16 cellular contexts compared by ENCODE assay signal in genomic region chr16:11395008-11395948, GRCh38. TPM values are rescaled to one million over a fixed set of nuclear protein-coding genes. Genes with fewer than 3 reads are reported as not detected.
DNase-seq lines count a peak whose midpoint lies in the region; ATAC-seq and TF ChIP-seq lines count a peak whose summit lies in the region.
"Had no signal": no experiment of that assay in that cellular context is flagged by ENCODE, and none has a peak within 500 bp of the region (broad histone marks: within the 10 kb centered on the region; RNA-seq: fewer than 3 reads in every experiment).

No MANE protein-coding gene starts in this region.

- no peaks in the 10 kb centered on the region for H3K36me3 Mint-ChIP-seq in endodermal cell (ENCODE audit: low read depth)
- H3K36me3 Mint-ChIP-seq: activated naive CD8-positive, alpha-beta T cell; CD8-positive, alpha-beta memory T cell had no signal

- H3K4me1 Mint-ChIP-seq in endodermal cell = no peaks in the 10 kb centered on the region

- 80 to 81% methylated on average over 20 to 22 of the region's 22 CpGs for WGBS in endodermal cell (ENCODE audit: insufficient coverage in 1 of 2, insufficient read length in 1 of 2), 2 experiments
- 70% methylated on average over 21 of the region's 22 CpGs for WGBS in prostate gland

- no peaks in the 10 kb centered on the region for H3K9me3 ChIP-seq in OCI-LY7 (ENCODE audit: low read length)
- no peaks in the 10 kb centered on the region for H3K9me3 ChIP-seq in endodermal cell (ENCODE audit: control insufficient read depth, low read length)
- H3K9me3 ChIP-seq in prostate gland = no peaks in the 10 kb centered on the region
- H3K9me3 ChIP-seq: suprapubic skin had no signal

- ATAC-seq in HG02885 (IDR thresholded peaks at IDR 0.05; ENCODE audit: poor library complexity, unreplicated experiment) = no peak

- H3K9me2 ChIP-seq in OCI-LY7 (ENCODE audit: insufficient read depth, low read length) = no peaks in the 10 kb centered on the region

- POLR2A ChIA-PET in OCI-LY7 (lab: Charles Lee) = interaction anchor here (0.6 kb wide), 1 partner anchor 138 kb away, joined by 4 read pairs; no protein-coding TSS in a partner anchor

- H3K27me3 Mint-ChIP-seq in endodermal cell (ENCODE audit: insufficient read depth) = no peaks in the 10 kb centered on the region
- H3K27me3 Mint-ChIP-seq: activated naive CD8-positive, alpha-beta T cell; CD8-positive, alpha-beta memory T cell had no signal

- no peaks in the 10 kb centered on the region for H3K9me3 Mint-ChIP-seq in endodermal cell
- H3K9me3 Mint-ChIP-seq: CD8-positive, alpha-beta memory T cell; neural crest cell had no signal

- CTCF ChIA-PET in OCI-LY7 (lab: Charles Lee; ENCODE audit: unreplicated experiment) = interaction anchor here (1.1 to 1.7 kb wide), 2 partner anchors 12 kb away, joined by 4 to 9 read pairs; no protein-coding TSS in a partner anchor

- intact Hi-C loops in OCI-LY7 (cut with micrococcal nuclease; ENCODE audit: unreplicated experiment) (loop anchor here (10.0 kb wide), 1 partner anchor 670 kb away; no protein-coding TSS in a partner anchor), prostate gland (cut with DNase I) (loop anchor here (5.0 to 10.0 kb wide), 4 partner anchors 140 to 670 kb away; no protein-coding TSS in a partner anchor)

- H3K4me1 ChIP-seq in OCI-LY7 (ENCODE audit: insufficient read depth, low read length, poor library complexity, severe bottlenecking) (no peaks in the 10 kb centered on the region), endodermal cell (ENCODE audit: control insufficient read depth, insufficient read depth, low read length) (no peaks in the 10 kb centered on the region), prostate gland (replicated peaks) (no peaks in the 10 kb centered on the region)

- no peaks in the 10 kb centered on the region for H4K20me1 ChIP-seq in OCI-LY7 (ENCODE audit: insufficient read depth, low read length)

- TF ChIP-seq POLR2A in prostate gland (IDR thresholded peaks at IDR 0.05) = no peak

- no peaks in the 10 kb centered on the region for H3K27me3 ChIP-seq in endodermal cell (ENCODE audit: control insufficient read depth, insufficient read depth, low read length, poor library complexity, severe bottlenecking)
- H3K27me3 ChIP-seq in prostate gland (replicated peaks; ENCODE audit: insufficient read depth) = no peaks in the 10 kb centered on the region
- H3K27me3 ChIP-seq: brain microvascular endothelial cell, foreskin keratinocyte, suprapubic skin had no signal

- DNase-seq in D341Med (ENCODE audit: low spot score) (peak; percentile 17), OCI-LY7 (ENCODE audit: low spot score) (peak; percentile 24), endodermal cell (peak; percentile 48), prostate gland (ENCODE audit: low spot score) (peak; percentile 42), occipital lobe (lab: John Stamatoyannopoulos, UW) (no peak)
- DNase-seq in activated CD4-positive, alpha-beta T cell treated with anti-CD3 and anti-CD28 coated beads for 4 hours = no peak
- DNase-seq: cortex of kidney, foreskin keratinocyte had no signal

- no peak overlapping the region for H3K9ac ChIP-seq in endodermal cell (ENCODE audit: extremely low read depth, low read length, poor library complexity, severe bottlenecking)

- no peak overlapping the region for H3K27ac ChIP-seq in OCI-LY7 (ENCODE audit: low read depth, low read length, poor library complexity, severe bottlenecking)
- H3K27ac ChIP-seq in endodermal cell (ENCODE audit: low read depth, low read length) = no peak overlapping the region
- peak overlapping the region in 1 of 2 donors; percentile 14 for H3K27ac ChIP-seq in prostate gland
- H3K27ac ChIP-seq: brain microvascular endothelial cell, foreskin keratinocyte, PC-9, SK-N-MC, suprapubic skin had no signal

- TF ChIP-seq CTCF in OCI-LY7 (conservative IDR thresholded peaks at IDR 0.05; ENCODE audit: low read length) = peak; percentile 39
- no peak for TF ChIP-seq CTCF in endodermal cell (conservative IDR thresholded peaks at IDR 0.05)
- no peak for TF ChIP-seq CTCF in prostate gland (IDR thresholded peaks at IDR 0.05)

- H3K4me3 ChIP-seq in OCI-LY7 (ENCODE audit: low read depth, low read length, poor library complexity, severe bottlenecking) (no peak overlapping the region), endodermal cell (ENCODE audit: low read length) (no peak overlapping the region), prostate gland (no peak overlapping the region)
- H3K4me3 ChIP-seq: PC-9, SK-N-MC, suprapubic skin had no signal

- no peaks in the 10 kb centered on the region for H3K36me3 ChIP-seq in OCI-LY7 (ENCODE audit: insufficient read depth, low read length)
- no peaks in the 10 kb centered on the region for H3K36me3 ChIP-seq in endodermal cell (ENCODE audit: control insufficient read depth, insufficient read depth, low read length)
- H3K36me3 ChIP-seq in prostate gland = no peaks in the 10 kb centered on the region
- H3K36me3 ChIP-seq: brain microvascular endothelial cell, suprapubic skin had no signal

- no peaks in the 10 kb centered on the region for H3K79me2 ChIP-seq in OCI-LY7 (ENCODE audit: insufficient read depth, low read depth, low read length)

- no peak overlapping the region for H3K4me2 ChIP-seq in OCI-LY7 (ENCODE audit: low read length)
- H3K4me2 ChIP-seq: PC-9 had no signal

- H2AFZ ChIP-seq in OCI-LY7 (ENCODE audit: low read length) = no peak overlapping the region
- H2AFZ ChIP-seq: PC-9 had no signal

- no TSS peak for BruUV-seq in OCI-LY7 (replicated peaks; lab: Mats Ljungman, UMichigan)

- H3K4me3 Mint-ChIP-seq in endodermal cell = no peak overlapping the region
- H3K4me3 Mint-ChIP-seq: activated naive CD8-positive, alpha-beta T cell; neural crest cell had no signal

- H3K27ac Mint-ChIP-seq in endodermal cell = no peak overlapping the region
- H3K27ac Mint-ChIP-seq: activated naive CD8-positive, alpha-beta T cell; CD8-positive, alpha-beta memory T cell had no signal

RNA-seq across cellular contexts. Expression of gene RMI2, which starts 50.0 kb away (rescaled TPM):
- 60.4 and 84.5 TPM in 2 replicates for total RNA-seq in OCI-LY7 (2014; rRNA removed; shearing (Covaris generic))
- total RNA-seq in OCI-LY7 (2022) (126 and 157 TPM in 2 replicates), endodermal cell (10 to 100 TPM; 55.2 to 62.3 TPM), prostate gland (10 to 100 TPM in 1 of 2 donors, 1 to 10 TPM in 1; 6.0 to 16.3 TPM), occipital lobe (4.1 TPM)
- 48.6 TPM for polyA plus RNA-seq in endodermal cell (2013, experiment 1 of 2)
- 43.6 TPM for polyA plus RNA-seq in endodermal cell (2013, experiment 2 of 2)

Comparison
In these comparisons a context has a peak if more than half of its experiments do, and no peak if none do; other contexts are left out.
1. DNase-seq: peak in D341Med (single experiment), OCI-LY7 (single experiment), endodermal cell (single experiment) and prostate gland (single experiment); none in activated CD4-positive, alpha-beta T cell treated with anti-CD3 and anti-CD28 coated beads for 4 hours (0 of 2) and occipital lobe (single experiment).